Comparison of ENCODE assay signal across 15 cellular contexts in genomic region chr9:135198889-135199288, GRCh38.
DNase-seq lines count a peak whose midpoint lies in the region; TF ChIP-seq lines count a peak whose summit lies in the region.
"Had no signal": no experiment of that assay in that cellular context is flagged by ENCODE, and none has a peak within 500 bp of the region (broad histone marks: within the 10 kb centered on the region; RNA-seq: fewer than 3 reads in every experiment).

No MANE protein-coding gene starts in this region.

- no peak overlapping the region for H3K9ac ChIP-seq in mammary epithelial cell (ENCODE audit: insufficient read depth, low read length)

- H2AFZ ChIP-seq in mammary epithelial cell (ENCODE audit: low read depth, low read length): no peak overlapping the region

- H3K36me3 ChIP-seq in H7 (replicated peaks; ENCODE audit: control insufficient read depth, insufficient read depth, low read length): no peaks in the 10 kb centered on the region
- H3K36me3 ChIP-seq in mammary epithelial cell (ENCODE audit: insufficient read depth, low read length): no peaks in the 10 kb centered on the region
- H3K36me3 ChIP-seq: BE2C, SJCRH30 had no signal

- TF ChIP-seq CTCF in brain (conservative IDR thresholded peaks at IDR 0.05) (no peak), mammary epithelial cell (conservative IDR thresholded peaks at IDR 0.05 in 1 of 2, IDR thresholded peaks at IDR 0.05 in 1 of 2; ENCODE audit: extremely low read depth in 1 of 2, insufficient read depth in 1 of 2, low read depth in 1 of 2, low read length in 2 of 2) (no peak)

- peaks cover 20% of the 10 kb centered on the region for H3K9me3 ChIP-seq in mammary epithelial cell (replicated peaks; ENCODE audit: insufficient read depth, low read length)
- H3K9me3 ChIP-seq: BE2C, SJCRH30 had no signal

- peak overlapping the region in 4 of 5 experiments; percentile 10 to 89 (median 66) for H3K27ac Mint-ChIP-seq in brain
- H3K27ac Mint-ChIP-seq: CD8-positive, alpha-beta T cell had no signal

- H3K4me1 Mint-ChIP-seq in brain: peaks cover 35% of the 10 kb centered on the region

- H3K79me2 ChIP-seq in mammary epithelial cell (ENCODE audit: insufficient read depth, low read length): no peaks in the 10 kb centered on the region

- no peaks in the 10 kb centered on the region for H3K4me1 ChIP-seq in mammary epithelial cell (ENCODE audit: insufficient read depth, low read length)
- H3K4me1 ChIP-seq: BE2C, SJCRH30 had no signal

- H3K4me3 Mint-ChIP-seq in brain: no peak overlapping the region
- H3K4me3 Mint-ChIP-seq: CD8-positive, alpha-beta T cell had no signal

- peaks cover 14% of the 10 kb centered on the region for H3K27me3 Mint-ChIP-seq in brain

- 26% methylated on average over 8 of the region's 12 CpGs for WGBS in mammary epithelial cell (ENCODE audit: low coverage, missing lambda C conversion rate)

- no peaks in the 10 kb centered on the region; the same call in 1 of the 2 replicates for H3K27me3 ChIP-seq in H7 (ENCODE audit: control insufficient read depth, insufficient read depth, low read length)
- H3K27me3 ChIP-seq in mammary epithelial cell (ENCODE audit: insufficient read depth, low read length): no peaks in the 10 kb centered on the region
- H3K27me3 ChIP-seq: BE2C had no signal

- BruUV-seq in mammary epithelial cell (replicated peaks; lab: Mats Ljungman, UMichigan): no TSS peak

- DNase-seq in H7 (peak; percentile 81), NCI-H187 treated with DMSO at 0.1 percent for 48 hours (lab: John Stamatoyannopoulos, UW) (peak; percentile 47), medulla oblongata (ENCODE audit: extremely low spot score) (peak; percentile 2), mammary epithelial cell (no peak), GM03348 (ENCODE audit: low spot score) (no peak), inferior parietal cortex (ENCODE audit: extremely low spot score) (no peak)
- DNase-seq: BE2C; CD8-positive, alpha-beta T cell; Karpas-422; MM.1S; NCI-H2171; NCI-H526; SJCRH30 had no signal

- in situ Hi-C loops in mammary epithelial cell (cut with MboI; ENCODE audit: low sequenced_read_pairs in 2 of 2): no loop called here

- CTCF ChIA-PET in mammary epithelial cell (lab: Charles Lee; ENCODE audit: low non-redundant PET): no interaction called here

- no peak overlapping the region for H3K4me2 ChIP-seq in mammary epithelial cell (ENCODE audit: insufficient read depth, low read depth, low read length)

- no peaks in the 10 kb centered on the region for H3K36me3 Mint-ChIP-seq in brain
- H3K36me3 Mint-ChIP-seq: CD8-positive, alpha-beta T cell had no signal

- H4K20me1 ChIP-seq in mammary epithelial cell (ENCODE audit: insufficient read depth, low read length): no peaks in the 10 kb centered on the region

- H3K9me3 Mint-ChIP-seq in brain: peaks cover 2 to 18% (median 9%) of the 10 kb centered on the region in 5 experiments
- H3K9me3 Mint-ChIP-seq: CD8-positive, alpha-beta T cell had no signal

- H3K27ac ChIP-seq in mammary epithelial cell (ENCODE audit: insufficient read depth, low read depth, low read length): no peak overlapping the region
- H3K27ac ChIP-seq: RWPE1, SJCRH30 had no signal

- dilution Hi-C loops in mammary epithelial cell (cut with HindIII; ENCODE audit: low sequenced_read_pairs): no loop called here

- intact Hi-C loops in mammary epithelial cell (cut with micrococcal nuclease): no loop called here

- H3K4me3 ChIP-seq in H7 (ENCODE audit: insufficient read depth, low read depth, low read length) (no peak overlapping the region), mammary epithelial cell (replicated peaks in 1 of 3; ENCODE audit: insufficient read depth in 1 of 3, low read depth in 2 of 3, low read length in 3 of 3) (no peak overlapping the region)
- H3K4me3 ChIP-seq: SJCRH30 had no signal

Comparison
In these comparisons a context has a peak if more than half of its experiments do, and no peak if none do; other contexts are left out.
1. DNase-seq: peak in H7 (single experiment), NCI-H187 treated with DMSO at 0.1 percent for 48 hours (single experiment) and medulla oblongata (single experiment); none in mammary epithelial cell (single experiment), GM03348 (single experiment) and inferior parietal cortex (single experiment).